Comparison of ENCODE assay signal across 9 cellular contexts in genomic region chr2:218886461-218886947, GRCh38. TPM values are rescaled to one million over a fixed set of nuclear protein-coding genes. Genes with fewer than 3 reads are reported as not detected.
DNase-seq lines count a peak whose midpoint lies in the region; ATAC-seq lines count a peak whose summit lies in the region.
"Had no signal": no experiment of that assay in that cellular context is flagged by ENCODE, and none has a peak within 500 bp of the region (broad histone marks: within the 10 kb centered on the region; RNA-seq: fewer than 3 reads in every experiment).

No MANE protein-coding gene starts in this region.

- DNase-seq in NCI-H69 (lab: John Stamatoyannopoulos, UW) (peak; percentile 86), naive B cell (no peak), hepatic stellate cell (ENCODE audit: low spot score) (no peak), SIG-M5 treated with dmso at 0.1 percent for 504 hours (lab: John Stamatoyannopoulos, UW; ENCODE audit: unreplicated experiment) (no peak), NOMO-1 treated with dmso at 0.1 percent for 144 hours (lab: John Stamatoyannopoulos, UW; ENCODE audit: unreplicated experiment) (no peak), ACHN (no peak)
- DNase-seq: activated naive CD8-positive, alpha-beta T cell treated with anti-CD3 and anti-CD28 coated beads, Interleukin-2, amount 50 U/mL, for 24 hours had no signal

- no peaks in the 10 kb centered on the region for H3K27me3 Mint-ChIP-seq in naive B cell

- peak overlapping the region in 6 of 8 donors; percentile 30 to 81 (median 52) for H3K4me3 Mint-ChIP-seq in naive B cell
- H3K4me3 Mint-ChIP-seq: activated naive CD8-positive, alpha-beta T cell treated with anti-CD3 and anti-CD28 coated beads, Interleukin-2, amount 50 U/mL, for 24 hours had no signal

- H3K27ac Mint-ChIP-seq in naive B cell: peak overlapping the region in 5 of 6 donors; percentile 63 to 95 (median 89)
- H3K27ac Mint-ChIP-seq: activated naive CD8-positive, alpha-beta T cell treated with anti-CD3 and anti-CD28 coated beads, Interleukin-2, amount 50 U/mL, for 24 hours had no signal

- in situ Hi-C loops in ACHN (cut with HindIII; ENCODE audit: low pct_ligation_motif_present, low pct_unique_long_range_greater_than_20kb, low sequenced_read_pairs): no loop called here

- peaks cover 47 to 70% (median 66%) of the 10 kb centered on the region in 3 donors for H3K4me1 Mint-ChIP-seq in naive B cell

- no peaks in the 10 kb centered on the region for H3K36me3 Mint-ChIP-seq in naive B cell

- H3K9me3 Mint-ChIP-seq in naive B cell: no peaks in the 10 kb centered on the region
- H3K9me3 Mint-ChIP-seq: activated naive CD8-positive, alpha-beta T cell treated with anti-CD3 and anti-CD28 coated beads, Interleukin-2, amount 50 U/mL, for 24 hours had no signal

- ATAC-seq in GM18861 (IDR thresholded peaks at IDR 0.05; ENCODE audit: unreplicated experiment) (peak; percentile 26), HG02759 (IDR thresholded peaks at IDR 0.05; ENCODE audit: unreplicated experiment) (peak; percentile 31), naive B cell (ENCODE audit: low read depth in 2 of 2) (no peak)
- ATAC-seq: activated naive CD8-positive, alpha-beta T cell treated with anti-CD3 and anti-CD28 coated beads, Interleukin-2, amount 50 U/mL, for 24 hours had no signal

RNA-seq across cellular contexts. Expression of gene WNT10A, which starts 5.9 kb away (rescaled TPM):
- 10 to 100 TPM in 3 of 6 donors, 1 to 10 TPM in 3; 6.4 to 23.9 (median 10.7) TPM for polyA plus RNA-seq in naive B cell (ENCODE audit: low read depth in 6 of 6)

RNA-seq across cellular contexts. Expression of gene WNT6, which starts 26.9 kb away (rescaled TPM):
- under 1 TPM in 4 of 6 donors, not detected in 2; 0.44 to 0.79 (median 0.57) TPM for polyA plus RNA-seq in naive B cell (ENCODE audit: low read depth in 6 of 6)

RNA-seq across cellular contexts. Expression of gene PRKAG3, which starts 54.9 kb away (rescaled TPM):
- not detected for polyA plus RNA-seq in naive B cell (ENCODE audit: low read depth in 6 of 6)

Comparison
In these comparisons a context has a peak if more than half of its experiments do, and no peak if none do; other contexts are left out.
1. ATAC-seq: peak in GM18861 (single experiment) and HG02759 (single experiment); none in naive B cell (0 of 2).